ENCODE assay signal across 11 cellular contexts in genomic region chr4:73798842-73799241, GRCh38. TPM values are rescaled to one million over a fixed set of nuclear protein-coding genes. Genes with fewer than 3 reads are reported as not detected.
"Had no signal": no experiment of that assay in that cellular context is flagged by ENCODE, and none has a peak within 500 bp of the region (broad histone marks: within the 10 kb centered on the region; RNA-seq: fewer than 3 reads in every experiment).

No MANE protein-coding gene starts in this region.

- H3K36me3 Mint-ChIP-seq: IgD-negative memory B cell had no signal

- H3K27ac ChIP-seq: GM23248, HL-60 had no signal

- H3K4me1 ChIP-seq: HAP-1 had no signal

- H3K27ac Mint-ChIP-seq: HFFc6, IgD-negative memory B cell had no signal

- FAIRE-seq: HepG2 had no signal

- H3K4me3 ChIP-seq: GM23248, HAP-1 had no signal

- H3K9me3 ChIP-seq: HAP-1 had no signal

- DNase-seq: GM23248, GOT3, H7, HFFc6 had no signal

- H3K4me3 Mint-ChIP-seq: HFFc6, IgD-negative memory B cell had no signal

- H3K27me3 Mint-ChIP-seq: IgD-negative memory B cell had no signal

- H2AFZ ChIP-seq: GM23248 had no signal

- ATAC-seq: HCT116, HepG2 had no signal

- H3K36me3 ChIP-seq: HAP-1 had no signal

RNA-seq across cellular contexts. Expression of gene CXCL6, which starts 37.6 kb away (rescaled TPM):
- total RNA-seq: H4, HepG2, HT1080 had no signal

RNA-seq across cellular contexts. Expression of gene PF4V1, which starts 54.3 kb away (rescaled TPM):
- total RNA-seq: H4, H7, HepG2, HFFc6, HT1080 had no signal

RNA-seq across cellular contexts. Expression of gene CXCL8, which starts 58.5 kb away (rescaled TPM):
- total RNA-seq: H7 had no signal
